ENCODE assay signal across 19 cellular contexts in genomic region chr11:132646890-132647289, GRCh38.
A peak's percentile ranks its signal among the peaks of the same experiment; 100 is the strongest.
DNase-seq lines count a peak whose midpoint lies in the region; ATAC-seq and TF ChIP-seq lines count a peak whose summit lies in the region.
"Had no signal": no experiment of that assay in that cellular context is flagged by ENCODE, and none has a peak within 500 bp of the region (broad histone marks: within the 10 kb centered on the region; RNA-seq: fewer than 3 reads in every experiment).

No MANE protein-coding gene starts in this region.

- H3K4me1 ChIP-seq in spleen = no peaks in the 10 kb centered on the region
- H3K4me1 ChIP-seq: A549 had no signal

- no peak for TF ChIP-seq CTCF in WTC11 (IDR thresholded peaks at IDR 0.05)
- TF ChIP-seq CTCF in spleen (IDR thresholded peaks at IDR 0.05 in 8 of 11, conservative IDR thresholded peaks at IDR 0.05 in 3 of 11) = no peak

- intact Hi-C loops in spleen (cut with DNase I; ENCODE audit: low total_unique reads) = no loop called here

- WGBS in spleen, 5 donors = 46 to 68% (median 60%) methylated on average over 2 of the region's 2 CpGs

- H3K36me3 ChIP-seq in spleen = no peaks in the 10 kb centered on the region

- no peaks in the 10 kb centered on the region for H3K36me3 Mint-ChIP-seq in WTC11

- no peak for TF ChIP-seq POLR2A in spleen (IDR thresholded peaks at IDR 0.05)

- H3K27me3 Mint-ChIP-seq in WTC11 (ENCODE audit: low read depth) = no peaks in the 10 kb centered on the region; the same call in 1 of the 2 replicates

- peaks cover 41% of the 10 kb centered on the region for H3K4me1 Mint-ChIP-seq in WTC11

- no peaks in the 10 kb centered on the region for H3K9me3 Mint-ChIP-seq in WTC11
- H3K9me3 Mint-ChIP-seq: CD4-positive, alpha-beta T cell; HFFc6 had no signal

- ATAC-seq in WTC11 = peak; percentile 76
- ATAC-seq: A549, HCT116 had no signal

- H3K27ac Mint-ChIP-seq in WTC11 = no peak overlapping the region
- H3K27ac Mint-ChIP-seq: CD4-positive, alpha-beta T cell; HFFc6 had no signal

- no peaks in the 10 kb centered on the region for H3K27me3 ChIP-seq in spleen (replicated peaks in 1 of 7)

- CTCF ChIA-PET in WTC11 (lab: Charles Lee) = interaction anchor here (1.1 to 1.3 kb wide), 2 partner anchors 75 to 296 kb away, joined by 3 read pairs; no protein-coding TSS in a partner anchor

- peaks cover 0 to 3% (median 0%) of the 10 kb centered on the region in 8 donors for H3K9me3 ChIP-seq in spleen
- H3K9me3 ChIP-seq: A549 had no signal

- DNase-seq in NCI-H510A treated with DMSO at 0.1 percent for 48 hours (lab: John Stamatoyannopoulos, UW) (peak; percentile 63), NCI-H510A (lab: John Stamatoyannopoulos, UW) (no peak), WTC11 (ENCODE audit: low spot score) (no peak), iPS DF 19.7 (ENCODE audit: low read depth, low spot score) (peak; percentile 3), spleen (no peak), COLO668 (lab: John Stamatoyannopoulos, UW; ENCODE audit: unreplicated experiment) (no peak)
- DNase-seq in activated CD8-positive, alpha-beta memory T cell treated with anti-CD3 and anti-CD28 coated beads for 24 hours = no peak
- DNase-seq: AML-193; CD4-positive, alpha-beta T cell; DMS153; DMS79; GF-D8; GOT3; H7; HFFc6 had no signal

- H3K4me3 ChIP-seq in spleen = no peak overlapping the region
- H3K4me3 ChIP-seq: A549 had no signal

- H3K4me3 Mint-ChIP-seq in WTC11 = no peak overlapping the region
- H3K4me3 Mint-ChIP-seq: CD4-positive, alpha-beta T cell; HFFc6 had no signal

- POLR2A ChIA-PET in WTC11 (lab: Charles Lee) = interaction anchor here (0.9 kb wide), 1 partner anchor 19 kb away, joined by 3 read pairs; no protein-coding TSS in a partner anchor

- H3K27ac ChIP-seq in spleen = peak overlapping the region in 7 of 8 donors; percentile 58 to 71 (median 63)
- H3K27ac ChIP-seq: 22Rv1, A549, C4-2B had no signal

TF ChIP-seq in WTC11, 78 proteins besides CTCF, POLR2A, EP300 and RAD21:
- no peak for TF ChIP-seq TCF7 (CRISPR knock-in tag; IDR thresholded peaks at IDR 0.05; ENCODE audit: low read depth)
- no peak for TF ChIP-seq ESRRA (CRISPR knock-in tag; IDR thresholded peaks at IDR 0.05; ENCODE audit: borderline replicate concordance)
- no peak for TF ChIP-seq CDX4 (CRISPR knock-in tag; IDR thresholded peaks at IDR 0.05; ENCODE audit: borderline replicate concordance)
- no peak for TF ChIP-seq EMX1 (CRISPR knock-in tag; IDR thresholded peaks at IDR 0.05)
- no peak for TF ChIP-seq FOXP4 (CRISPR knock-in tag; IDR thresholded peaks at IDR 0.05)
- no peak for TF ChIP-seq ZNF671 (CRISPR knock-in tag; IDR thresholded peaks at IDR 0.05)
- TF ChIP-seq ATF1 (CRISPR knock-in tag; IDR thresholded peaks at IDR 0.05) = no peak
- no peak for TF ChIP-seq ATF6 (CRISPR knock-in tag; IDR thresholded peaks at IDR 0.05)
- no peak for TF ChIP-seq PRRX2 (CRISPR knock-in tag; IDR thresholded peaks at IDR 0.05)
- no peak for TF ChIP-seq ZNF263 (CRISPR knock-in tag; IDR thresholded peaks at IDR 0.05; ENCODE audit: low read depth)
- TF ChIP-seq SOX15 (CRISPR knock-in tag; IDR thresholded peaks at IDR 0.05) = no peak
- TF ChIP-seq CREB1 (CRISPR knock-in tag; IDR thresholded peaks at IDR 0.05) = no peak
- TF ChIP-seq JAZF1 (CRISPR knock-in tag; IDR thresholded peaks at IDR 0.05) = no peak
- no peak for TF ChIP-seq ZSCAN18 (CRISPR knock-in tag; IDR thresholded peaks at IDR 0.05)
- no peak for TF ChIP-seq GTF2I (CRISPR knock-in tag; conservative IDR thresholded peaks at IDR 0.05)
- TF ChIP-seq ZNF281 (CRISPR knock-in tag; IDR thresholded peaks at IDR 0.05) = no peak
- no peak for TF ChIP-seq JUN (CRISPR knock-in tag; IDR thresholded peaks at IDR 0.05)
- TF ChIP-seq MXD4 (CRISPR knock-in tag; IDR thresholded peaks at IDR 0.05; ENCODE audit: borderline replicate concordance) = no peak
- no peak for TF ChIP-seq E2F1 (CRISPR knock-in tag; IDR thresholded peaks at IDR 0.05)

Comparison
In these comparisons a context has a peak if more than half of its experiments do, and no peak if none do; other contexts are left out.
1. DNase-seq: peak in NCI-H510A treated with DMSO at 0.1 percent for 48 hours (single experiment) and iPS DF 19.7 (single experiment); none in NCI-H510A (single experiment), WTC11 (single experiment), spleen (single experiment), COLO668 (single experiment) and activated CD8-positive, alpha-beta memory T cell treated with anti-CD3 and anti-CD28 coated beads for 24 hours (single experiment).